Comparison of ENCODE assay signal across 29 cellular contexts in the genomic region with DNA sequence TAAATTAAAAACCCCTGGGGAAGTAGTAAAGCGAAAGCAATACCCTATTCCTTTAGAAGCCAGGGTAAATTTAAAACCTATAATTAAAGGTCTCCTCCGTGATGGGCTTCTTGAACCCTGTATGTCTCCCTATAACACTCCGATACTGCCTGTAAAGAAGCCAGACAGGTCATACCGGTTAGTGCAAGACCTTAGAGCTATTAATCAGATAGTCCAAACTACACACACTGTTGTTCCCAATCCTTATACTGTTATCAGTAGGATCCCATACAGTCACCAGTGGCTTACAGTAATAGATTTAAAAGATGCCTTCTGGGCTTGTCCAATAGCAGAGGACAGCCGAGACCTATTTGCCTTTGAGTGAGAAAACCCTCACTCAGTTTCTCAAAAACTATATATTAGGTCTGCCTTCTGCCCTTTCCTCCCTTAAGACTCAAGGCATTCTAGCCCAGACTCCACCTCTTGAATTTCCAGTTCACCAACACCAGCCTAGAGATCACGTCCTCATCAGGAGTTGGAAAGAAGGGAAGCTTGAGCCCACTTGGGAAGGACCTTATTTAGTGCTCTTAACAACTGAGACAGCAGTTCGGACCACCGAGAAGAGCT.
"Had no signal": no experiment of that assay in that cellular context is flagged by ENCODE, and none has a peak within 500 bp of the region (broad histone marks: within the 10 kb centered on the region; RNA-seq: fewer than 3 reads in every experiment).

No MANE protein-coding gene starts in this region.

- H3K36me3 ChIP-seq: brain microvascular endothelial cell, esophagus muscularis mucosa, gastrocnemius medialis, heart left ventricle had no signal

- ATAC-seq: activated CD4-positive, alpha-beta T cell treated with anti-CD3 and anti-CD28 coated beads for 36 hours; activated T-cell treated with anti-CD3 and anti-CD28 coated beads, Interleukin-2, amount 50 U/mL, for 4 hours; activated T-helper 17 cell treated with anti-CD3 and anti-CD28 coated beads, Interleukin-2, amount 50 U/mL, for 72 hours; effector memory CD8-positive, alpha-beta T cell; foreskin keratinocyte; gastrocnemius medialis; heart left ventricle had no signal

- H3K4me1 ChIP-seq: esophagus muscularis mucosa, foreskin keratinocyte, gastrocnemius medialis, heart left ventricle had no signal

- H3K4me3 ChIP-seq: esophagus muscularis mucosa, gastrocnemius medialis, heart left ventricle had no signal

- H3K4me3 Mint-ChIP-seq: activated CD4-positive, alpha-beta memory T cell treated with anti-CD3 and anti-CD28 coated beads, Interleukin-2, amount 10 ng/mL, durations not matched to agents 7 days and 5 days; activated CD4-positive, alpha-beta T cell treated with anti-CD3 and anti-CD28 coated beads for 36 hours; activated CD4-positive, alpha-beta T cell treated with anti-CD3 and anti-CD28 coated beads, Interleukin-2, amount 10 ng/mL, durations not matched to agents 24 days and 14 days; activated naive CD8-positive, alpha-beta T cell; activated T-cell treated with anti-CD3 and anti-CD28 coated beads, Interleukin-2, amount 50 U/mL, for 4 hours; activated T-helper 17 cell treated with anti-CD3 and anti-CD28 coated beads, Interleukin-2, amount 50 U/mL, for 72 hours; central memory CD8-positive, alpha-beta T cell; effector memory CD8-positive, alpha-beta T cell had no signal

- H3K27ac ChIP-seq: brain microvascular endothelial cell, esophagus muscularis mucosa, foreskin keratinocyte, gastrocnemius medialis, heart left ventricle had no signal

- DNase-seq: activated CD4-positive, alpha-beta memory T cell treated with anti-CD3 and anti-CD28 coated beads, Interleukin-2, amount 10 ng/mL, durations not matched to agents 7 days and 5 days; activated CD4-positive, alpha-beta T cell treated with anti-CD3 and anti-CD28 coated beads for 36 hours; activated CD4-positive, alpha-beta T cell treated with anti-CD3 and anti-CD28 coated beads, Interleukin-2, amount 10 ng/mL, durations not matched to agents 24 days and 14 days; activated CD4-positive, CD25-positive, alpha-beta regulatory T cell; activated CD4-positive, CD25-positive, alpha-beta regulatory T cell treated with anti-CD3 and anti-CD28 coated beads, Interleukin-2, amount 50 U/mL, for 72 hours; activated CD8-positive, alpha-beta memory T cell treated with anti-CD3 and anti-CD28 coated beads, Interleukin-2, amount 50 U/mL, for 48 hours; activated effector memory CD4-positive, alpha-beta T cell treated with Interleukin-2 at 50 U/mL for 16 hours; activated gamma-delta T cell treated with Interleukin-2 at 50 U/mL for 16 hours; activated naive CD4-positive, alpha-beta T cell treated with anti-CD3 and anti-CD28 coated beads, Interleukin-2, amount 50 U/mL, for 16 hours; activated naive CD4-positive, alpha-beta T cell treated with Interleukin-2 at 50 U/mL for 16 hours; activated T-cell treated with anti-CD3 and anti-CD28 coated beads for 4 hours; activated T-cell treated with anti-CD3 and anti-CD28 coated beads, Interleukin-2, amount 50 U/mL, for 4 hours; amniotic stem cell; anterior cingulate cortex; brain microvascular endothelial cell; cortex of kidney; dermis blood vessel endothelial cell; effector CD4-positive, alpha-beta T cell; effector memory CD8-positive, alpha-beta T cell; erythroblast; foreskin keratinocyte; gastrocnemius medialis; glutamatergic neuron; heart left ventricle; T-helper 2 cell had no signal

- H3K27ac Mint-ChIP-seq: activated CD4-positive, alpha-beta memory T cell treated with anti-CD3 and anti-CD28 coated beads, Interleukin-2, amount 10 ng/mL, durations not matched to agents 7 days and 5 days; activated CD4-positive, alpha-beta T cell treated with anti-CD3 and anti-CD28 coated beads for 36 hours; activated CD4-positive, alpha-beta T cell treated with anti-CD3 and anti-CD28 coated beads, Interleukin-2, amount 10 ng/mL, durations not matched to agents 24 days and 14 days; activated naive CD8-positive, alpha-beta T cell; activated T-helper 17 cell treated with anti-CD3 and anti-CD28 coated beads, Interleukin-2, amount 50 U/mL, for 72 hours; effector memory CD8-positive, alpha-beta T cell had no signal

- H3K4me1 Mint-ChIP-seq: activated CD4-positive, alpha-beta memory T cell treated with anti-CD3 and anti-CD28 coated beads, Interleukin-2, amount 10 ng/mL, durations not matched to agents 7 days and 5 days; activated CD4-positive, alpha-beta T cell treated with anti-CD3 and anti-CD28 coated beads for 36 hours; activated CD4-positive, alpha-beta T cell treated with anti-CD3 and anti-CD28 coated beads, Interleukin-2, amount 10 ng/mL, durations not matched to agents 24 days and 14 days; activated T-helper 17 cell treated with anti-CD3 and anti-CD28 coated beads, Interleukin-2, amount 50 U/mL, for 72 hours; central memory CD8-positive, alpha-beta T cell had no signal

- H3K27me3 ChIP-seq: brain microvascular endothelial cell, gastrocnemius medialis had no signal
